Comparison of ENCODE assay signal across 1 cellular context in genomic region chr10:54368984-54369383, GRCh38.
TF ChIP-seq lines count a peak whose summit lies in the region.

No MANE protein-coding gene starts in this region.

TF ChIP-seq in GM12878, 131 proteins besides CTCF, POLR2A, EP300 and RAD21 (continued from another document):
- TF ChIP-seq ZBTB33 (IDR thresholded peaks at IDR 0.05) = no peak
- TF ChIP-seq ZNF24 (IDR thresholded peaks at IDR 0.05) = no peak
- no peak for TF ChIP-seq CEBPB (IDR thresholded peaks at IDR 0.05; ENCODE audit: borderline replicate concordance in 1 of 2, low read depth in 2 of 2, low read length in 2 of 2)
